ENCODE assay signal across 8 cellular contexts in the genomic region with DNA sequence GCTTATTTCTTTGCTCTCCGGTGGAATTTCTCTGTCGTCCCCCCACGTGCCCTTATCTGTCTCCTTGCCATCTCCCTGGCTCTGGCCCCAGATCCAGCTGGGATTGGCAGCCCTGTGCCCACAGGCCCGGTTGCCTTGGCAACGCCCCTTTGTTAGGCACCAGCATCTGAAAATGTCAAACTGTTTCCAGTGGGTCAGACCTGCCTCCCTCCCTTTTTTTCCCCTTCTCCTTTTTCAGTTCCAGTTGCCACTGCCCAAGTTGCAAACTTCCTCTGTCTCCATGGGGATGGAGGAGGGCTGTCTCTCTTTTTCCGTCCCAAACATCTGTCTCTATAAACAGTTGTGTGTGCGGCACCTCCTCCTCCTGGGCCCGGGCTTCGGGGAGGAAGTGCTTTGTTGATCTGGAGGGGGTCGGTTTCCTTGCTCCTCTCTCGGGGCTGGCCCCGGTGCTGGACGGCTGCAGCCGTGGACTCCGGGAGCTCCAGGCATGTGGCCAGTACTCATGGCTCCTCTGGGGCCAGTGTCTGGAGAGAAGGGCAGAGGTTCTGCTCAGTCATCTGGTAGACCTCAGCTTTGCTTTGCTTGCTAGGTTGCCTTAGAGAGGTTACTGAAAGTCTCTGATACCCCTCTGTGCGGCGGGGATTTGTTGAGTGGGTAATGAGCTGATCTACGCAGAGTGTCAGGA. TPM values are rescaled to one million over a fixed set of nuclear protein-coding genes. Genes with fewer than 3 reads are reported as not detected.
DNase-seq lines count a peak whose midpoint lies in the region; ATAC-seq and TF ChIP-seq lines count a peak whose summit lies in the region.

No MANE protein-coding gene starts in this region.

- H3K4me3 ChIP-seq in OCI-LY3 (ENCODE audit: low read length): peak overlapping the region; percentile 36
- no peak overlapping the region for H3K4me3 ChIP-seq in PC-9

- H3K79me2 ChIP-seq in OCI-LY3 (ENCODE audit: low read length): no peaks in the 10 kb centered on the region
- H3K79me2 ChIP-seq in PC-9 (ENCODE audit: low read depth): no peaks in the 10 kb centered on the region

- H3K9me3 ChIP-seq in OCI-LY3 (ENCODE audit: insufficient read depth, low read length): no peaks in the 10 kb centered on the region
- no peaks in the 10 kb centered on the region for H3K9me3 ChIP-seq in PC-9 (ENCODE audit: insufficient read depth, low read depth)

- peak overlapping the region; percentile 38; the same call in 1 of the 2 replicates for H3K9ac ChIP-seq in OCI-LY3 (ENCODE audit: low read length)

- H3K27me3 ChIP-seq in OCI-LY3 (ENCODE audit: low read depth, low read length) (no peaks in the 10 kb centered on the region), PC-9 (ENCODE audit: insufficient read depth, low read depth) (no peaks in the 10 kb centered on the region)

- H3K27me3 Mint-ChIP-seq in activated CD4-positive, alpha-beta T cell treated with anti-CD3 and anti-CD28 coated beads, Interleukin-2, amount 10 ng/mL, durations not matched to agents 24 days and 14 days: no peaks in the 10 kb centered on the region
- H3K27me3 Mint-ChIP-seq in stimulated activated naive CD8-positive, alpha-beta T cell treated with anti-CD3 and anti-CD28 coated beads, Interleukin-15, amount 100 ng/mL, for 72 hours: no peaks in the 10 kb centered on the region

- H3K27ac ChIP-seq in OCI-LY3 (ENCODE audit: low read length) (peak overlapping the region; percentile 22), PC-9 (no peak overlapping the region)

- no TSS peak for BruUV-seq in PC-9 (replicated peaks; lab: Mats Ljungman, UMichigan)

- no peaks in the 10 kb centered on the region for H3K36me3 ChIP-seq in OCI-LY3 (replicated peaks; ENCODE audit: low read depth, low read length)
- H3K36me3 ChIP-seq in PC-9 (ENCODE audit: low read depth): no peaks in the 10 kb centered on the region

- H2AFZ ChIP-seq in OCI-LY3 (ENCODE audit: low read depth, low read length) (peak overlapping the region; percentile 35; the same call in 1 of the 2 replicates), PC-9 (no peak overlapping the region)

- peak; percentile 74 for ATAC-seq in left lobe of liver
- peak; percentile 50 for ATAC-seq in stimulated activated naive CD8-positive, alpha-beta T cell treated with anti-CD3 and anti-CD28 coated beads, Interleukin-15, amount 100 ng/mL, for 72 hours

- H3K4me1 ChIP-seq in OCI-LY3 (ENCODE audit: low read length) (peaks cover 27% of the 10 kb centered on the region), PC-9 (replicated peaks; ENCODE audit: insufficient read depth) (peaks cover 16% of the 10 kb centered on the region)

- peak overlapping the region; percentile 28 for H3K4me3 Mint-ChIP-seq in activated CD4-positive, alpha-beta T cell treated with anti-CD3 and anti-CD28 coated beads, Interleukin-2, amount 10 ng/mL, durations not matched to agents 24 days and 14 days
- peak overlapping the region; percentile 24 to 62 for H3K4me3 Mint-ChIP-seq in stimulated activated naive CD8-positive, alpha-beta T cell treated with anti-CD3 and anti-CD28 coated beads, Interleukin-15, amount 100 ng/mL, for 72 hours

- H4K20me1 ChIP-seq in OCI-LY3 (ENCODE audit: insufficient read depth, low read length) (no peaks in the 10 kb centered on the region), PC-9 (ENCODE audit: insufficient read depth) (no peaks in the 10 kb centered on the region)

- POLR2A ChIA-PET in PC-9 (lab: Charles Lee; ENCODE audit: unreplicated experiment): interaction anchor here (0.5 kb wide), 1 partner anchor 10 kb away, joined by 4 read pairs; no protein-coding TSS in a partner anchor

- H3F3A ChIP-seq in PC-9 (ENCODE audit: insufficient read depth, low read depth): peaks cover 19% of the 10 kb centered on the region; the same call in 1 of the 2 replicates

- peak overlapping the region; percentile 80 for H3K4me2 ChIP-seq in OCI-LY3 (ENCODE audit: low read length)
- H3K4me2 ChIP-seq in PC-9: no peak overlapping the region

- no peaks in the 10 kb centered on the region for H3K9me2 ChIP-seq in PC-9 (ENCODE audit: insufficient read depth)

- CTCF ChIA-PET in PC-9 (lab: Charles Lee): no interaction called here

- intact Hi-C loops in activated CD4-positive, alpha-beta T cell treated with anti-CD3 and anti-CD28 coated beads, Interleukin-2, amount 10 ng/mL, durations not matched to agents 24 days and 14 days (cut with micrococcal nuclease): no loop called here
- intact Hi-C loops in PC-9 (cut with micrococcal nuclease; ENCODE audit: unreplicated experiment): no loop called here

- H3K36me3 Mint-ChIP-seq in activated CD4-positive, alpha-beta T cell treated with anti-CD3 and anti-CD28 coated beads, Interleukin-2, amount 10 ng/mL, durations not matched to agents 24 days and 14 days (ENCODE audit: low read depth): no peaks in the 10 kb centered on the region

- H3K4me1 Mint-ChIP-seq in activated CD4-positive, alpha-beta T cell treated with anti-CD3 and anti-CD28 coated beads, Interleukin-2, amount 10 ng/mL, durations not matched to agents 24 days and 14 days: peaks cover 18% of the 10 kb centered on the region
- peaks cover 35% of the 10 kb centered on the region for H3K4me1 Mint-ChIP-seq in stimulated activated naive CD8-positive, alpha-beta T cell treated with anti-CD3 and anti-CD28 coated beads, Interleukin-15, amount 100 ng/mL, for 72 hours

- peak; percentile 80 for DNase-seq in activated CD4-positive, alpha-beta T cell treated with anti-CD3 and anti-CD28 coated beads, Interleukin-2, amount 10 ng/mL, durations not matched to agents 24 days and 14 days
- no peak for DNase-seq in activated CD4-positive, alpha-beta T cell treated with anti-CD3 and anti-CD28 coated beads for 1 hour
- peak; percentile 63 for DNase-seq in cerebellum (ENCODE audit: low spot score)
- DNase-seq in left lobe of liver (ENCODE audit: low spot score): peak; percentile 56
- DNase-seq in stimulated activated naive CD8-positive, alpha-beta T cell treated with anti-CD3 and anti-CD28 coated beads, Interleukin-15, amount 100 ng/mL, for 72 hours: peak in 1 of 2 donors; percentile 32
- no peak for DNase-seq in stimulated activated CD4-positive, alpha-beta T cell treated with anti-CD3 and anti-CD28 coated beads, Interleukin-4, amount 100 ng/mL, for 4 hours
- DNase-seq in PC-9: no peak

- H3K27ac Mint-ChIP-seq in activated CD4-positive, alpha-beta T cell treated with anti-CD3 and anti-CD28 coated beads, Interleukin-2, amount 10 ng/mL, durations not matched to agents 24 days and 14 days: peak overlapping the region; percentile 88
- peak overlapping the region; percentile 84 to 94 for H3K27ac Mint-ChIP-seq in stimulated activated naive CD8-positive, alpha-beta T cell treated with anti-CD3 and anti-CD28 coated beads, Interleukin-15, amount 100 ng/mL, for 72 hours

- no peaks in the 10 kb centered on the region for H3K9me3 Mint-ChIP-seq in activated CD4-positive, alpha-beta T cell treated with anti-CD3 and anti-CD28 coated beads, Interleukin-2, amount 10 ng/mL, durations not matched to agents 24 days and 14 days
- H3K9me3 Mint-ChIP-seq in stimulated activated naive CD8-positive, alpha-beta T cell treated with anti-CD3 and anti-CD28 coated beads, Interleukin-15, amount 100 ng/mL, for 72 hours: no peaks in the 10 kb centered on the region

- TF ChIP-seq CTCF in OCI-LY3 (IDR thresholded peaks at IDR 0.05; ENCODE audit: low read depth, low read length): no peak
- TF ChIP-seq CTCF in PC-9 (conservative IDR thresholded peaks at IDR 0.05): no peak

RNA-seq across cellular contexts. Expression of a gene that starts 35.3 kb away (rescaled TPM):
- total RNA-seq in activated CD4-positive, alpha-beta T cell treated with anti-CD3 and anti-CD28 coated beads, Interleukin-2, amount 10 ng/mL, durations not matched to agents 24 days and 14 days: 78.3 and 81.5 TPM in 2 replicates
- total RNA-seq in cerebellum (10.7 TPM), left lobe of liver (2.7 TPM), PC-9 (2021) (20.7 and 21.7 TPM in 2 replicates)

RNA-seq across cellular contexts. Expression of a gene that starts 53.9 kb away (rescaled TPM):
- 65.6 and 67.8 TPM in 2 replicates for total RNA-seq in activated CD4-positive, alpha-beta T cell treated with anti-CD3 and anti-CD28 coated beads, Interleukin-2, amount 10 ng/mL, durations not matched to agents 24 days and 14 days
- total RNA-seq in cerebellum (41.8 TPM), left lobe of liver (9.1 TPM), PC-9 (2021) (37.7 and 40.2 TPM in 2 replicates)

Comparison
In these comparisons a context has a peak if more than half of its experiments do, and no peak if none do; other contexts are left out.
1. DNase-seq: peak in activated CD4-positive, alpha-beta T cell treated with anti-CD3 and anti-CD28 coated beads, Interleukin-2, amount 10 ng/mL, durations not matched to agents 24 days and 14 days (single experiment), cerebellum (single experiment) and left lobe of liver (single experiment); none in activated CD4-positive, alpha-beta T cell treated with anti-CD3 and anti-CD28 coated beads for 1 hour (single experiment), stimulated activated CD4-positive, alpha-beta T cell treated with anti-CD3 and anti-CD28 coated beads, Interleukin-4, amount 100 ng/mL, for 4 hours (0 of 2) and PC-9 (0 of 2).